In genomic region chr17:79791354-79792123, GRCh38 we compare ENCODE assay signal across 17 cellular contexts. TPM values are rescaled to one million over a fixed set of nuclear protein-coding genes. Genes with fewer than 3 reads are reported as not detected.
DNase-seq lines count a peak whose midpoint lies in the region; ATAC-seq and TF ChIP-seq lines count a peak whose summit lies in the region.
"Had no signal": no experiment of that assay in that cellular context is flagged by ENCODE, and none has a peak within 500 bp of the region (broad histone marks: within the 10 kb centered on the region; RNA-seq: fewer than 3 reads in every experiment).

No MANE protein-coding gene starts in this region.

- H3K27me3 ChIP-seq in thymus (ENCODE audit: control insufficient read depth, insufficient read depth): peaks cover 77% of the 10 kb centered on the region

- no peak for TF ChIP-seq CTCF in Calu3 (IDR thresholded peaks at IDR 0.05; ENCODE audit: unreplicated experiment)

- peaks cover 29% of the 10 kb centered on the region for H3K27me3 Mint-ChIP-seq in activated naive CD8-positive, alpha-beta T cell
- H3K27me3 Mint-ChIP-seq in activated naive CD8-positive, alpha-beta T cell treated with anti-CD3 and anti-CD28 coated beads, Interleukin-2, amount 50 U/mL, for 24 hours: peaks cover 51% of the 10 kb centered on the region
- H3K27me3 Mint-ChIP-seq in Calu3 (ENCODE audit: unreplicated experiment): peaks cover 29% of the 10 kb centered on the region

- H3K4me3 Mint-ChIP-seq in activated naive CD8-positive, alpha-beta T cell: peak overlapping the region; percentile 20
- no peak overlapping the region for H3K4me3 Mint-ChIP-seq in activated naive CD8-positive, alpha-beta T cell treated with anti-CD3 and anti-CD28 coated beads, Interleukin-2, amount 50 U/mL, for 24 hours
- no peak overlapping the region for H3K4me3 Mint-ChIP-seq in Calu3 (ENCODE audit: low read depth, unreplicated experiment)

- no peak overlapping the region for H3K27ac ChIP-seq in thymus (ENCODE audit: low read depth)

- H3K27ac Mint-ChIP-seq in activated naive CD8-positive, alpha-beta T cell: no peak overlapping the region
- no peak overlapping the region for H3K27ac Mint-ChIP-seq in activated naive CD8-positive, alpha-beta T cell treated with anti-CD3 and anti-CD28 coated beads, Interleukin-2, amount 50 U/mL, for 24 hours
- no peak overlapping the region for H3K27ac Mint-ChIP-seq in Calu3 (ENCODE audit: unreplicated experiment)

- H3K4me3 ChIP-seq in thymus (ENCODE audit: low read length): peak overlapping the region; percentile 2

- peaks cover 3% of the 10 kb centered on the region for H3K36me3 Mint-ChIP-seq in activated naive CD8-positive, alpha-beta T cell
- no peaks in the 10 kb centered on the region for H3K36me3 Mint-ChIP-seq in activated naive CD8-positive, alpha-beta T cell treated with anti-CD3 and anti-CD28 coated beads, Interleukin-2, amount 50 U/mL, for 24 hours (ENCODE audit: low read depth)
- peaks cover 16% of the 10 kb centered on the region for H3K36me3 Mint-ChIP-seq in Calu3 (ENCODE audit: insufficient read depth, unreplicated experiment)

- H3K36me3 ChIP-seq in thymus (ENCODE audit: control insufficient read depth, insufficient read depth): peaks cover 15% of the 10 kb centered on the region

- CTCF ChIA-PET in Calu3 (lab: Charles Lee): no interaction called here

- intact Hi-C loops in Calu3 (cut with micrococcal nuclease; ENCODE audit: unreplicated experiment): loop anchor here (5.0 kb wide), 1 partner anchor 201 kb away; no protein-coding TSS in a partner anchor

- 6% methylated on average over 55 of the region's 55 CpGs for WGBS in thymus

- BruUV-seq in Calu3 (replicated peaks; lab: Mats Ljungman, UMichigan): no TSS peak

- H3K9me3 Mint-ChIP-seq in activated naive CD8-positive, alpha-beta T cell (ENCODE audit: low read depth): no peaks in the 10 kb centered on the region
- no peaks in the 10 kb centered on the region for H3K9me3 Mint-ChIP-seq in activated naive CD8-positive, alpha-beta T cell treated with anti-CD3 and anti-CD28 coated beads, Interleukin-2, amount 50 U/mL, for 24 hours
- H3K9me3 Mint-ChIP-seq in Calu3 (ENCODE audit: low read depth, unreplicated experiment): no peaks in the 10 kb centered on the region

- H3K9me3 ChIP-seq in thymus (ENCODE audit: control insufficient read depth): no peaks in the 10 kb centered on the region

- peaks cover 23% of the 10 kb centered on the region for H3K4me1 Mint-ChIP-seq in activated naive CD8-positive, alpha-beta T cell (ENCODE audit: low read depth)
- H3K4me1 Mint-ChIP-seq in activated naive CD8-positive, alpha-beta T cell treated with anti-CD3 and anti-CD28 coated beads, Interleukin-2, amount 50 U/mL, for 24 hours: peaks cover 17% of the 10 kb centered on the region
- H3K4me1 Mint-ChIP-seq in Calu3 (ENCODE audit: low read depth, unreplicated experiment): peaks cover 6% of the 10 kb centered on the region

- no peak for ATAC-seq in activated naive CD8-positive, alpha-beta T cell treated with anti-CD3 and anti-CD28 coated beads, Interleukin-2, amount 50 U/mL, for 24 hours

- H3K4me1 ChIP-seq in thymus (ENCODE audit: control insufficient read depth, insufficient read depth, low read length): peaks cover 10% of the 10 kb centered on the region

- no peak for DNase-seq in activated naive CD8-positive, alpha-beta T cell treated with anti-CD3 and anti-CD28 coated beads, Interleukin-2, amount 50 U/mL, for 24 hours
- DNase-seq in NCI-H69 (lab: John Stamatoyannopoulos, UW): peak; percentile 39
- peak; percentile 57 for DNase-seq in islet precursor cell
- no peak for DNase-seq in Calu3
- no peak for DNase-seq in SKM-1 treated with dmso at 0.1 percent for 144 hours (lab: John Stamatoyannopoulos, UW; ENCODE audit: unreplicated experiment)
- no peak for DNase-seq in hypothalamus (lab: John Stamatoyannopoulos, UW)
- DNase-seq: activated CD4-positive, alpha-beta T cell treated with anti-CD3 and anti-CD28 coated beads, Interleukin-2, amount 50 U/mL, for 4 hours; activated gamma-delta T cell treated with Interleukin-2 at 50 U/mL for 16 hours; AML-193; effector CD4-positive, alpha-beta T cell; midbrain; NCI-H187; NCI-H526 treated with DMSO at 0.1 percent for 48 hours; RPMI8226; T1000 had no signal

RNA-seq across cellular contexts. Expression of gene CBX8, which starts 5.3 kb away (rescaled TPM):
- 12.8 TPM for polyA plus RNA-seq in thymus
- 11.1 and 11.8 TPM in 2 replicates for total RNA-seq in Calu3 (2022)

RNA-seq across cellular contexts. Expression of gene CBX2, which starts 13.6 kb away (rescaled TPM):
- polyA plus RNA-seq in thymus: 4.4 TPM
- total RNA-seq in Calu3 (2022): 6.3 and 8.3 TPM in 2 replicates

RNA-seq across cellular contexts. Expression of gene CBX4, which starts 47.7 kb away (rescaled TPM):
- polyA plus RNA-seq in thymus: 32.1 TPM
- 40.2 and 46.8 TPM in 2 replicates for total RNA-seq in Calu3 (2022)

Comparison
In these comparisons a context has a peak if more than half of its experiments do, and no peak if none do; other contexts are left out.
1. DNase-seq: peak in NCI-H69 (single experiment) and islet precursor cell (single experiment); none in activated naive CD8-positive, alpha-beta T cell treated with anti-CD3 and anti-CD28 coated beads, Interleukin-2, amount 50 U/mL, for 24 hours (single experiment), Calu3 (single experiment), SKM-1 treated with dmso at 0.1 percent for 144 hours (single experiment) and hypothalamus (0 of 51).